In genomic region chr10:69450395-69450794, GRCh38 we compare ENCODE assay signal across 12 cellular contexts. TPM values are rescaled to one million over a fixed set of nuclear protein-coding genes. Genes with fewer than 3 reads are reported as not detected.
DNase-seq lines count a peak whose midpoint lies in the region; ATAC-seq, FAIRE-seq and TF ChIP-seq lines count a peak whose summit lies in the region.
"Not testable (repeated sequence)": the region's sequence is repeated elsewhere in the genome, so short reads cannot be mapped to it uniquely, and the experiment has no call there.
"Had no signal": no experiment of that assay in that cellular context is flagged by ENCODE, and none has a peak within 500 bp of the region (broad histone marks: within the 10 kb centered on the region; RNA-seq: fewer than 3 reads in every experiment).

No MANE protein-coding gene starts in this region.

- ATAC-seq in RWPE2 (ENCODE audit: low read depth); K562; upper lobe of right lung: not testable (repeated sequence)

- not testable (repeated sequence) for H3K4me2 ChIP-seq in K562 (ENCODE audit: insufficient read depth, low read length)

- 65% methylated on average over 16 of the region's 16 CpGs for WGBS in K562 (ENCODE audit: insufficient coverage, low coverage, missing lambda C conversion rate)
- WGBS in sigmoid colon, 2 donors: 69 to 86% methylated on average over 16 of the region's 16 CpGs

- in situ Hi-C loops in K562 (cut with MboI): not testable (repeated sequence)

- not testable (repeated sequence) for DNase-seq in RWPE2 (ENCODE audit: low spot score); K562 (ENCODE audit: extremely low read depth in 1 of 4, low spot score in 3 of 4); epithelial cell of prostate (ENCODE audit: low read depth, low spot score)
- peak; percentile 62 for DNase-seq in sigmoid colon
- peak; percentile 58 for DNase-seq in upper lobe of right lung

- H3K4me3 ChIP-seq in RWPE2 (ENCODE audit: severe bottlenecking); K562; muscle layer of duodenum (ENCODE audit: low read depth in 1 of 2, low read length in 2 of 2); sigmoid colon; upper lobe of right lung: not testable (repeated sequence)
- H3K4me3 ChIP-seq in iPS-15b (ENCODE audit: low read depth, low read length): peak overlapping the region; percentile 72

- TF ChIP-seq EP300 in K562 (IDR thresholded peaks at IDR 0.05; ENCODE audit: low read length); sigmoid colon (IDR thresholded peaks at IDR 0.05): not testable (repeated sequence)

- not testable (repeated sequence) for H3K79me2 ChIP-seq in K562 (ENCODE audit: control insufficient read depth, insufficient read depth, low read length)

- H3K4me1 ChIP-seq in ES-I3 (ENCODE audit: insufficient read depth, low read length); iPS-15b (ENCODE audit: control insufficient read depth, insufficient read depth, low read length): not testable (repeated sequence)
- H3K4me1 ChIP-seq in RWPE2 (ENCODE audit: insufficient read depth, poor library complexity, severe bottlenecking): peaks cover 29% of the 10 kb centered on the region
- H3K4me1 ChIP-seq in K562 (replicated peaks in 1 of 2; ENCODE audit: control insufficient read depth in 2 of 2, insufficient read depth in 2 of 2, low read length in 2 of 2): peaks cover 14 to 15% of the 10 kb centered on the region in 2 experiments
- H3K4me1 ChIP-seq in muscle layer of duodenum (ENCODE audit: control insufficient read depth in 1 of 2, insufficient read depth in 2 of 2, low read length in 2 of 2): peaks cover 0 to 44% of the 10 kb centered on the region in 2 donors
- H3K4me1 ChIP-seq in sigmoid colon: peaks cover 0 to 69% (median 65%) of the 10 kb centered on the region in 4 donors
- peaks cover 26% of the 10 kb centered on the region for H3K4me1 ChIP-seq in upper lobe of right lung

- BruUV-seq in K562 (replicated peaks; lab: Mats Ljungman, UMichigan): not testable (repeated sequence)

- not testable (repeated sequence) for TF ChIP-seq RAD21 in K562 (CRISPR knock-in tag; conservative IDR thresholded peaks at IDR 0.05 in 1 of 2, IDR thresholded peaks at IDR 0.05 in 1 of 2)

- peak overlapping the region; percentile 20; the same call in 1 of the 2 replicates for H2AFZ ChIP-seq in K562 (ENCODE audit: low read depth, low read length)

- intact Hi-C loops in K562 (cut with micrococcal nuclease); upper lobe of right lung (cut with DNase I): not testable (repeated sequence)
- intact Hi-C loops in sigmoid colon (cut with DNase I): loop anchor here (5.0 kb wide), 1 partner anchor 42 kb away; no protein-coding TSS in a partner anchor

- not testable (repeated sequence) for H3K27me3 ChIP-seq in RWPE2 (ENCODE audit: insufficient read depth, poor library complexity, severe bottlenecking); K562 (ENCODE audit: control insufficient read depth in 2 of 2, insufficient read depth in 2 of 2, low read length in 2 of 2); muscle layer of duodenum (ENCODE audit: low read depth, low read length); sigmoid colon; upper lobe of right lung
- H3K27me3 ChIP-seq in iPS-15b (ENCODE audit: control insufficient read depth, insufficient read depth, low read length): peaks cover 35% of the 10 kb centered on the region

- H3K27ac ChIP-seq in RWPE2 (ENCODE audit: poor library complexity, severe bottlenecking): peak overlapping the region; percentile 2
- H3K27ac ChIP-seq in K562 (ENCODE audit: extremely low read depth, low read depth, low read length): not testable (repeated sequence)
- peak overlapping the region; percentile 29 for H3K27ac ChIP-seq in epithelial cell of prostate
- peak overlapping the region; percentile 58 for H3K27ac ChIP-seq in muscle layer of duodenum (ENCODE audit: low read length)
- peak overlapping the region; percentile 85 to 93 (median 92) for H3K27ac ChIP-seq in sigmoid colon
- peak overlapping the region; percentile 60 for H3K27ac ChIP-seq in upper lobe of right lung

- H4K20me1 ChIP-seq in K562 (replicated peaks; ENCODE audit: control insufficient read depth, insufficient read depth, low read length): not testable (repeated sequence)

- peak overlapping the region; percentile 60; the same call in 1 of the 2 replicates for H3K9ac ChIP-seq in ES-I3 (ENCODE audit: low read depth, low read length)
- H3K9ac ChIP-seq in K562 (ENCODE audit: insufficient read depth in 1 of 2, low read depth in 2 of 2, low read length in 2 of 2); iPS-15b (ENCODE audit: low read depth, low read length): not testable (repeated sequence)

- not testable (repeated sequence) for H3K9me1 ChIP-seq in K562 (ENCODE audit: control insufficient read depth, insufficient read depth, low read length)

- FAIRE-seq in K562 (lab: Jason Lieb, UNC): not testable (repeated sequence)

- TF ChIP-seq CTCF in RWPE2 (IDR thresholded peaks at IDR 0.05; ENCODE audit: poor library complexity, severe bottlenecking); K562 (IDR thresholded peaks at IDR 0.05 in 2 of 3, conservative IDR thresholded peaks at IDR 0.05 in 1 of 3; ENCODE audit: insufficient read depth in 2 of 3, low read depth in 1 of 3, low read length in 3 of 3); sigmoid colon (IDR thresholded peaks at IDR 0.05); upper lobe of right lung (IDR thresholded peaks at IDR 0.05): not testable (repeated sequence)

- POLR2A ChIA-PET in K562 (lab: Yijun Ruan, JAX): interaction anchor here (0.6 to 1.8 kb wide), 4 partner anchors 11 to 583 kb away, joined by 3 to 6 read pairs (median 4); no protein-coding TSS in a partner anchor

- not testable (repeated sequence) for H3K36me3 ChIP-seq in ES-I3 (ENCODE audit: insufficient read depth, low read length); RWPE2 (ENCODE audit: low read depth); K562 (ENCODE audit: control insufficient read depth, insufficient read depth, low read length); iPS-15b (ENCODE audit: control insufficient read depth, insufficient read depth, low read length); muscle layer of duodenum (ENCODE audit: control insufficient read depth in 1 of 2, insufficient read depth in 2 of 2, low read length in 2 of 2); sigmoid colon; upper lobe of right lung

- TF ChIP-seq POLR2A in K562 (conservative IDR thresholded peaks at IDR 0.05); sigmoid colon (IDR thresholded peaks at IDR 0.05): not testable (repeated sequence)

- CTCF ChIA-PET in K562 (lab: Yijun Ruan, JAX; ENCODE audit: low intra/inter-chr PET ratio): not testable (repeated sequence)

- not testable (repeated sequence) for H3K9me3 ChIP-seq in ES-I3 (ENCODE audit: control insufficient read depth, insufficient read depth, low read length); RWPE2 (ENCODE audit: severe bottlenecking); K562 (replicated peaks; ENCODE audit: control insufficient read depth, insufficient read depth, low read depth, low read length); iPS-15b (ENCODE audit: control insufficient read depth, insufficient read depth, low read length); muscle layer of duodenum (ENCODE audit: control insufficient read depth in 1 of 2, low read length in 2 of 2); sigmoid colon; upper lobe of right lung

RNA-seq across cellular contexts. Expression of gene TSPAN15, which starts 0.9 kb away (rescaled TPM):
- total RNA-seq in K562 (2011; cell fraction: chromatin; rRNA removed; ENCODE audit: low replicate concordance): 0.95 TPM in 1 of 2 replicates, not detected in the other
- 0.17 and 0.66 TPM in 2 replicates for total RNA-seq in K562 (2011; cell fraction: nucleolus; rRNA removed)
- 0.38 TPM in 1 of 2 replicates, not detected in the other for total RNA-seq in K562 (2011; cell fraction: nucleoplasm; rRNA removed)
- 0.78 and 1.0 TPM in 2 replicates for total RNA-seq in K562 (2014; rRNA removed)
- total RNA-seq in K562 (2014; rRNA removed; fragmentation: Illumina TruSeq; extraction: Trizol): 0.33 and 0.35 TPM in 2 replicates
- total RNA-seq in K562 (2015; rRNA removed; fragmentation: Illumina TruSeq; extraction: Trizol): 0.19 and 0.36 TPM in 2 replicates
- total RNA-seq in K562 (2021): 0.53 and 0.83 TPM in 2 replicates
- polyA plus RNA-seq in K562 (2011; rRNA removed): 0.45 and 0.64 TPM in 2 replicates
- polyA plus RNA-seq in K562 (2011; cell fraction: cytosol; rRNA removed): 0.81 and 0.88 TPM in 2 replicates
- polyA plus RNA-seq in K562 (2011; cell fraction: nucleus; rRNA removed): 0.71 and 0.73 TPM in 2 replicates
- polyA plus RNA-seq in K562 (2012): 0.59 and 0.89 TPM in 2 replicates
- 0.26 and 0.45 TPM in 2 replicates for polyA plus RNA-seq in K562 (2014; fragmentation: Illumina TruSeq; extraction: Trizol)
- polyA plus RNA-seq in K562 (2014; fragmentation: Nextera tagmentation; extraction: Ambion mirVana): not detected
- 0.36 and 1.2 TPM in 2 replicates for polyA plus RNA-seq in K562 (2014; rRNA removed)
- 0.48 and 0.53 TPM in 2 replicates for polyA minus RNA-seq in K562 (2011; rRNA and poly(A)+ RNA removed)
- polyA minus RNA-seq in K562 (2011; cell fraction: cytosol; rRNA and poly(A)+ RNA removed): 0.95 and 2.6 TPM in 2 replicates
- 1.1 TPM in 2 replicates for polyA minus RNA-seq in K562 (2011; cell fraction: nucleus; rRNA and poly(A)+ RNA removed)
- total RNA-seq in sigmoid colon: 10 to 100 TPM; 55.4 to 76.4 (median 67.4) TPM
- 100 to 1,000 TPM in 1 of 3 donors, 10 to 100 TPM in 2; 43.0 to 100 (median 70.9) TPM for polyA plus RNA-seq in sigmoid colon
- total RNA-seq in upper lobe of right lung: 47.3 TPM
- polyA plus RNA-seq: IgD-negative memory B cell had no signal

RNA-seq across cellular contexts. Expression of gene TACR2, which starts 33.7 kb away (rescaled TPM):
- not detected in 2 replicates for total RNA-seq in K562 (2011; cell fraction: chromatin; rRNA removed; ENCODE audit: low replicate concordance)
- not detected in 2 replicates for total RNA-seq in K562 (2011; cell fraction: nucleolus; rRNA removed)
- not detected in 2 replicates for total RNA-seq in K562 (2011; cell fraction: nucleoplasm; rRNA removed)
- not detected in 2 replicates for total RNA-seq in K562 (2014; rRNA removed)
- not detected in 2 replicates for total RNA-seq in K562 (2014; rRNA removed; fragmentation: Illumina TruSeq; extraction: Trizol)
- not detected in 2 replicates for total RNA-seq in K562 (2015; rRNA removed; fragmentation: Illumina TruSeq; extraction: Trizol)
- total RNA-seq in K562 (2021): not detected in 2 replicates
- not detected in 2 replicates for polyA plus RNA-seq in K562 (2011; rRNA removed)
- polyA plus RNA-seq in K562 (2011; cell fraction: cytosol; rRNA removed): not detected in 2 replicates
- not detected in 2 replicates for polyA plus RNA-seq in K562 (2011; cell fraction: nucleus; rRNA removed)
- polyA plus RNA-seq in K562 (2012): 0.20 and 0.22 TPM in 2 replicates
- not detected in 2 replicates for polyA plus RNA-seq in K562 (2014; fragmentation: Illumina TruSeq; extraction: Trizol)
- not detected for polyA plus RNA-seq in K562 (2014; fragmentation: Nextera tagmentation; extraction: Ambion mirVana)
- polyA plus RNA-seq in K562 (2014; rRNA removed): not detected in 2 replicates
- polyA minus RNA-seq in K562 (2011; rRNA and poly(A)+ RNA removed): not detected in 2 replicates
- polyA minus RNA-seq in K562 (2011; cell fraction: cytosol; rRNA and poly(A)+ RNA removed): not detected in 2 replicates
- not detected in 2 replicates for polyA minus RNA-seq in K562 (2011; cell fraction: nucleus; rRNA and poly(A)+ RNA removed)
- 100 to 1,000 TPM; 161 to 184 (median 170) TPM for total RNA-seq in sigmoid colon
- polyA plus RNA-seq in sigmoid colon: 10 to 100 TPM in 1 of 3 donors, 1 to 10 TPM in 1, not detected in 1; 6.0 to 14.4 TPM
- total RNA-seq in upper lobe of right lung: 0.90 TPM
- total RNA-seq: foreskin keratinocyte, H9, NCI-H460 had no signal

Comparison
In these comparisons a context has a peak if more than half of its experiments do, and no peak if none do; other contexts are left out.
1. RNA of gene TSPAN15, which starts 0.9 kb away (total RNA-seq): 55.4 to 76.4 TPM in sigmoid colon and 47.3 TPM in upper lobe of right lung (single experiment); 0.17 to 1.0 TPM in K562; every median in the first group is over 10 times any median in the second.
2. RNA of gene TACR2, which starts 33.7 kb away (total RNA-seq): 161 to 184 TPM in sigmoid colon; 0.90 TPM in upper lobe of right lung (single experiment) and not detected in K562; every median in the first group is over 10 times any median in the second.